9 cellular contexts compared by ENCODE assay signal in genomic region chr3:56190130-56190529, GRCh38.
"Had no signal": no experiment of that assay in that cellular context is flagged by ENCODE, and none has a peak within 500 bp of the region (broad histone marks: within the 10 kb centered on the region; RNA-seq: fewer than 3 reads in every experiment).

No MANE protein-coding gene starts in this region.

- H3K9me3 Mint-ChIP-seq: GM23338, H9 had no signal

- H3K36me3 ChIP-seq: HAP-1 had no signal

- H2AFZ ChIP-seq: GM23248, GM23338 had no signal

- H3K9ac ChIP-seq: GM23248 had no signal

- ATAC-seq: GM23338, HCT116 had no signal

- H3K27ac Mint-ChIP-seq: GM23338, HFFc6 had no signal

- H3K9me3 ChIP-seq: HAP-1 had no signal

- H3K4me3 ChIP-seq: GM23248, GM23338, HAP-1 had no signal

- H3K4me3 Mint-ChIP-seq: GM23338, H9, HFFc6 had no signal

- H3K4me1 ChIP-seq: HAP-1 had no signal

- H3K27ac ChIP-seq: GM23248 had no signal

- H3K4me2 ChIP-seq: GM23338 had no signal

- DNase-seq: GM23248, GOT3, H7, H9, HCEC 1CT, HFFc6 had no signal
